In genomic region chr12:57240926-57241555, GRCh38 we compare ENCODE assay signal across 8 cellular contexts. TPM values are rescaled to one million over a fixed set of nuclear protein-coding genes. Genes with fewer than 3 reads are reported as not detected.
DNase-seq lines count a peak whose midpoint lies in the region; ATAC-seq and TF ChIP-seq lines count a peak whose summit lies in the region.

No MANE protein-coding gene starts in this region.

- peak; percentile 61 for DNase-seq in activated CD4-positive, alpha-beta T cell treated with anti-CD3 and anti-CD28 coated beads for 36 hours
- DNase-seq in activated CD4-positive, alpha-beta T cell treated with anti-CD3 and anti-CD28 coated beads, Interleukin-2, amount 50 U/mL, for 1 hour, result no peak
- peak; percentile 90 for DNase-seq in NCI-H82 (lab: John Stamatoyannopoulos, UW)
- no peak for DNase-seq in choroid plexus epithelial cell (ENCODE audit: low read depth)
- no peak for DNase-seq in progenitor cell of endocrine pancreas (ENCODE audit: low spot score, unreplicated experiment)
- no peak for DNase-seq in superior temporal gyrus (ENCODE audit: extremely low spot score)
- no peak for DNase-seq in H4 (ENCODE audit: low spot score)

- H3K36me3 Mint-ChIP-seq in activated CD4-positive, alpha-beta T cell treated with anti-CD3 and anti-CD28 coated beads for 36 hours (ENCODE audit: low read depth), result peaks cover 5% of the 10 kb centered on the region
- peaks cover 1% of the 10 kb centered on the region for H3K36me3 Mint-ChIP-seq in progenitor cell of endocrine pancreas (ENCODE audit: insufficient read depth)

- H3K9me3 Mint-ChIP-seq in activated CD4-positive, alpha-beta T cell treated with anti-CD3 and anti-CD28 coated beads for 36 hours (ENCODE audit: low read depth), result no peaks in the 10 kb centered on the region
- H3K9me3 Mint-ChIP-seq in progenitor cell of endocrine pancreas (ENCODE audit: low read depth), result no peaks in the 10 kb centered on the region

- peak overlapping the region; percentile 62 for H3K4me3 ChIP-seq in choroid plexus epithelial cell (ENCODE audit: low read depth, low read length)

- CTCF ChIA-PET in activated CD4-positive, alpha-beta T cell treated with anti-CD3 and anti-CD28 coated beads for 36 hours (lab: Charles Lee), result interaction anchor here (0.6 to 9.9 kb wide), 11 partner anchors 10 to 282 kb away, joined by 3 to 282 read pairs (median 3); partner anchors contain the start of genes SHMT2 and STAC3

- ATAC-seq in activated CD4-positive, alpha-beta T cell treated with anti-CD3 and anti-CD28 coated beads for 36 hours, result no peak
- ATAC-seq in GM19463 (IDR thresholded peaks at IDR 0.05; ENCODE audit: unreplicated experiment), result no peak

- peaks cover 47% of the 10 kb centered on the region for H3K27me3 Mint-ChIP-seq in activated CD4-positive, alpha-beta T cell treated with anti-CD3 and anti-CD28 coated beads for 36 hours
- H3K27me3 Mint-ChIP-seq in progenitor cell of endocrine pancreas, result peaks cover 80% of the 10 kb centered on the region

- peak overlapping the region; percentile 78 for H3K27ac Mint-ChIP-seq in activated CD4-positive, alpha-beta T cell treated with anti-CD3 and anti-CD28 coated beads for 36 hours
- H3K27ac Mint-ChIP-seq in progenitor cell of endocrine pancreas, result no peak overlapping the region

- TF ChIP-seq CTCF in choroid plexus epithelial cell (conservative IDR thresholded peaks at IDR 0.05; ENCODE audit: low read depth, low read length) (peak; percentile 4), progenitor cell of endocrine pancreas (IDR thresholded peaks at IDR 0.05; ENCODE audit: unreplicated experiment) (no peak)

- H3K4me1 Mint-ChIP-seq in activated CD4-positive, alpha-beta T cell treated with anti-CD3 and anti-CD28 coated beads for 36 hours, result peaks cover 62% of the 10 kb centered on the region
- H3K4me1 Mint-ChIP-seq in progenitor cell of endocrine pancreas (ENCODE audit: low read depth), result peaks cover 22% of the 10 kb centered on the region

- peak overlapping the region; percentile 83 for H3K4me3 Mint-ChIP-seq in activated CD4-positive, alpha-beta T cell treated with anti-CD3 and anti-CD28 coated beads for 36 hours
- peak overlapping the region; percentile 69 for H3K4me3 Mint-ChIP-seq in progenitor cell of endocrine pancreas (ENCODE audit: low read depth)

- intact Hi-C loops in activated CD4-positive, alpha-beta T cell treated with anti-CD3 and anti-CD28 coated beads for 36 hours (cut with DNase I, micrococcal nuclease), result loop anchor here in 1 of 2 experiments (5.0 kb wide), 3 partner anchors 129 to 489 kb away; partner anchors contain the start of genes PRIM1, STAT6 and ZBTB39

- POLR2A ChIA-PET in activated CD4-positive, alpha-beta T cell treated with anti-CD3 and anti-CD28 coated beads for 36 hours (lab: Charles Lee), result interaction anchor here (3.0 kb wide), 1 partner anchor 11 kb away, joined by 17 read pairs; the partner anchor contains the start of gene SHMT2

RNA-seq across cellular contexts. Expression of gene STAC3, which starts 9.9 kb away (rescaled TPM):
- total RNA-seq in activated CD4-positive, alpha-beta T cell treated with anti-CD3 and anti-CD28 coated beads for 36 hours, result 1 to 10 TPM; 2.5 to 2.8 TPM
- total RNA-seq in progenitor cell of endocrine pancreas, result 6.0 and 6.1 TPM in 2 replicates
- not detected in 2 replicates for total RNA-seq in H4 (2014; rRNA removed; shearing (Covaris generic))

RNA-seq across cellular contexts. Expression of gene SHMT2, which starts 11.5 kb away (rescaled TPM):
- total RNA-seq in activated CD4-positive, alpha-beta T cell treated with anti-CD3 and anti-CD28 coated beads for 36 hours, result 100 to 1,000 TPM; 436 to 487 TPM
- 162 and 165 TPM in 2 replicates for total RNA-seq in progenitor cell of endocrine pancreas
- 250 and 269 TPM in 2 replicates for total RNA-seq in H4 (2014; rRNA removed; shearing (Covaris generic))

RNA-seq across cellular contexts. Expression of gene NXPH4, which starts 24.4 kb away (rescaled TPM):
- under 1 TPM; 0.41 to 0.51 TPM for total RNA-seq in activated CD4-positive, alpha-beta T cell treated with anti-CD3 and anti-CD28 coated beads for 36 hours
- total RNA-seq in progenitor cell of endocrine pancreas, result 1.7 and 2.0 TPM in 2 replicates
- 5.6 and 10.7 TPM in 2 replicates for total RNA-seq in H4 (2014; rRNA removed; shearing (Covaris generic))

Comparison
In these comparisons a context has a peak if more than half of its experiments do, and no peak if none do; other contexts are left out.
1. DNase-seq: peak in activated CD4-positive, alpha-beta T cell treated with anti-CD3 and anti-CD28 coated beads for 36 hours (single experiment) and NCI-H82 (single experiment); none in activated CD4-positive, alpha-beta T cell treated with anti-CD3 and anti-CD28 coated beads, Interleukin-2, amount 50 U/mL, for 1 hour (single experiment), choroid plexus epithelial cell (single experiment), progenitor cell of endocrine pancreas (single experiment), superior temporal gyrus (single experiment) and H4 (single experiment).